In genomic region chr3:131804565-131805133, GRCh38 we compare ENCODE assay signal across 27 cellular contexts.
A peak's percentile ranks its signal among the peaks of the same experiment; 100 is the strongest.
DNase-seq lines count a peak whose midpoint lies in the region; ATAC-seq, FAIRE-seq and TF ChIP-seq lines count a peak whose summit lies in the region.
"Had no signal": no experiment of that assay in that cellular context is flagged by ENCODE, and none has a peak within 500 bp of the region (broad histone marks: within the 10 kb centered on the region; RNA-seq: fewer than 3 reads in every experiment).

No MANE protein-coding gene starts in this region.

- H3K4me3 ChIP-seq in AG10803 (ENCODE audit: low read length) = no peak overlapping the region
- H3K4me3 ChIP-seq in MG63 = no peak overlapping the region
- no peak overlapping the region for H3K4me3 ChIP-seq in epithelial cell of proximal tubule (ENCODE audit: low read depth, low read length)
- H3K4me3 ChIP-seq in small intestine (ENCODE audit: low read depth in 1 of 2, low read length in 2 of 2) = no peak overlapping the region
- no peak overlapping the region for H3K4me3 ChIP-seq in effector memory CD4-positive, alpha-beta T cell (ENCODE audit: insufficient read depth, low read depth, low read length, poor library complexity, severe bottlenecking)
- H3K4me3 ChIP-seq: ascending aorta; BLaER1 treated with 17β-estradiol and CSF1 and Interleukin-3, amounts not matched to agents 10 nM and 100 nM; esophagus squamous epithelium; suprapubic skin had no signal

- H3K9me3 ChIP-seq in MG63 (no peaks in the 10 kb centered on the region), small intestine (ENCODE audit: control insufficient read depth, low read depth) (no peaks in the 10 kb centered on the region)
- no peaks in the 10 kb centered on the region for H3K9me3 ChIP-seq in effector memory CD4-positive, alpha-beta T cell (ENCODE audit: control insufficient read depth, low read length)
- H3K9me3 ChIP-seq: ascending aorta; BLaER1 treated with 17β-estradiol and CSF1 and Interleukin-3, amounts not matched to agents 10 nM and 100 nM; esophagus squamous epithelium; suprapubic skin had no signal

- H3K27me3 ChIP-seq in MG63 (no peaks in the 10 kb centered on the region), small intestine (ENCODE audit: control insufficient read depth in 2 of 2, insufficient read depth in 2 of 2, low read length in 2 of 2) (no peaks in the 10 kb centered on the region)
- no peaks in the 10 kb centered on the region for H3K27me3 ChIP-seq in effector memory CD4-positive, alpha-beta T cell (replicated peaks; ENCODE audit: control insufficient read depth, insufficient read depth, low read length, poor library complexity, severe bottlenecking)
- H3K27me3 ChIP-seq: ascending aorta; BLaER1 treated with 17β-estradiol and CSF1 and Interleukin-3, amounts not matched to agents 10 nM and 100 nM; esophagus squamous epithelium; suprapubic skin had no signal

- H3K4me1 ChIP-seq in small intestine (ENCODE audit: control insufficient read depth in 2 of 2, insufficient read depth in 1 of 2, low read depth in 1 of 2, low read length in 1 of 2) = no peaks in the 10 kb centered on the region
- no peaks in the 10 kb centered on the region for H3K4me1 ChIP-seq in effector memory CD4-positive, alpha-beta T cell (ENCODE audit: control insufficient read depth, insufficient read depth, low read length, poor library complexity, severe bottlenecking)
- H3K4me1 ChIP-seq: ascending aorta, esophagus squamous epithelium, suprapubic skin had no signal

- DNase-seq in AG10803 (ENCODE audit: low read depth) (peak; percentile 28), MG63 (peak; percentile 9), epithelial cell of proximal tubule (ENCODE audit: low read depth) (peak; percentile 19), left ventricle myocardium superior (peak; percentile 70), globus pallidus (ENCODE audit: low spot score) (no peak), small intestine (no peak)
- DNase-seq in central memory CD4-positive, alpha-beta T cell = no peak
- no peak for DNase-seq in effector memory CD4-positive, alpha-beta T cell
- DNase-seq: activated CD4-positive, alpha-beta memory T cell treated with anti-CD3 and anti-CD28 coated beads for 36 hours; activated CD8-positive, alpha-beta memory T cell treated with anti-CD3 and anti-CD28 coated beads, Interleukin-2, amount 50 U/mL, for 48 hours; COR-L47; esophagus squamous epithelium; GDM1; mammary epithelial cell; NCI-H1048; NCI-H1930; NCI-H2227 treated with DMSO at 0.1 percent for 48 hours; stimulated activated CD4-positive, alpha-beta T cell treated with anti-CD3 and anti-CD28 coated beads, Interleukin-2, amount 100 ng/mL, for 48 hours; SW 1271; T1000 had no signal

- H3K36me3 ChIP-seq in MG63 (no peaks in the 10 kb centered on the region), small intestine (ENCODE audit: control insufficient read depth in 2 of 2, insufficient read depth in 2 of 2, low read length in 2 of 2) (no peaks in the 10 kb centered on the region)
- H3K36me3 ChIP-seq in effector memory CD4-positive, alpha-beta T cell (ENCODE audit: control insufficient read depth, insufficient read depth, low read length) = no peaks in the 10 kb centered on the region
- H3K36me3 ChIP-seq: ascending aorta; BLaER1 treated with 17β-estradiol and CSF1 and Interleukin-3, amounts not matched to agents 10 nM and 100 nM; esophagus squamous epithelium; suprapubic skin had no signal

- no peak overlapping the region for H3K27ac ChIP-seq in small intestine (ENCODE audit: low read depth in 1 of 2, low read length in 1 of 2)
- H3K27ac ChIP-seq in effector memory CD4-positive, alpha-beta T cell (ENCODE audit: insufficient read depth, low read length, poor library complexity, severe bottlenecking) = no peak overlapping the region
- H3K27ac ChIP-seq: BLaER1 treated with 17β-estradiol and CSF1 and Interleukin-3, amounts not matched to agents 10 nM and 100 nM; esophagus squamous epithelium; suprapubic skin had no signal

- no peak for FAIRE-seq in small intestine (lab: Jason Lieb, UNC)
- FAIRE-seq: H1 had no signal

- WGBS in small intestine, 3 donors = 58 to 71% (median 61%) methylated on average over 3 of the region's 3 CpGs

- intact Hi-C loops in left ventricle myocardium superior (cut with micrococcal nuclease) = no loop called here

- TF ChIP-seq CTCF in AG10803 (conservative IDR thresholded peaks at IDR 0.05; ENCODE audit: low read length) (no peak), epithelial cell of proximal tubule (conservative IDR thresholded peaks at IDR 0.05; ENCODE audit: low read depth, low read length) (no peak)

- ATAC-seq in left ventricle myocardium superior = peak; percentile 99
- ATAC-seq: activated CD4-positive, CD25-positive, alpha-beta regulatory T cell treated with anti-CD3 and anti-CD28 coated beads, Interleukin-2, amount 50 U/mL, for 24 hours; activated naive CD4-positive, alpha-beta T cell treated with anti-CD3 and anti-CD28 coated beads, Interleukin-2, amount 50 U/mL, for 72 hours; stimulated activated effector memory CD8-positive, alpha-beta T cell treated with anti-CD3 and anti-CD28 coated beads, Interleukin-12 subunit alpha, Interleukin-12 subunit beta, amount 100 ng/mL, for 72 hours had no signal

Comparison
In these comparisons a context has a peak if more than half of its experiments do, and no peak if none do; other contexts are left out.
1. DNase-seq: peak in AG10803 (single experiment), MG63 (single experiment), epithelial cell of proximal tubule (single experiment) and left ventricle myocardium superior (single experiment); none in globus pallidus (single experiment), small intestine (single experiment), central memory CD4-positive, alpha-beta T cell (single experiment) and effector memory CD4-positive, alpha-beta T cell (0 of 3).